Comparison of ENCODE assay signal across 1 cellular context in the genomic region with DNA sequence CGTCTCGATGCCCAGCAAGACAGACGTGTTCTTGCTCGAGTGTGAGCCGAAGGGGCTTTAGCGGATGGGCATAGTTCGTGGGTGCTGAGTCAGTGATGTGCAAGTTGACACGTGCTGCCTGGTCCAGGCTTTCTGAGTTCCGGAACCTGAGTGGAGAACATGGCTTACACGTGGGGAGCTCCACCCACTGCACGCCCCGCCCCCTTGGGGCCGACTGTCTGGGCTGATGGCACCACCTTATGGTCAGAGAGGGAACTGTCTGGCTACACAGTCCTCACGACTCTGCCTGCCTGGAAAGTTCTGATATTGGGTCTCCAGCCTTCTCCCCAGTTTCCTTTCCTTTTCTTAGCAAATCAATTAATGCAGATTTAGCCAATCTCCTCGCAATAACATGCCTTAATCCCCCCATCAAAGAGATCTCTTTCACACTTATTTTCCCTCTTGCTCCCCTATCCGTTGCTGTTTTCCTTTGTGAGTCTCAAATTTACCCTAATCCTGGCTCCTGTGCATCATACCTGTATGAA.
TF ChIP-seq lines count a peak whose summit lies in the region.

No MANE protein-coding gene starts in this region.

TF ChIP-seq in HepG2, 621 proteins besides CTCF, POLR2A, EP300 and RAD21 (continued from another document and continues in another):
- TF ChIP-seq ZFP91 (CRISPR knock-in tag; IDR thresholded peaks at IDR 0.05; ENCODE audit: borderline replicate concordance) (no peak; the same call in 1 of the 2 replicates), ZNF879 (CRISPR knock-in tag; IDR thresholded peaks at IDR 0.05) (no peak), ZFP36L2 (CRISPR knock-in tag; IDR thresholded peaks at IDR 0.05) (no peak), POLR2AphosphoS5 (IDR thresholded peaks at IDR 0.05; ENCODE audit: low read depth, low read length) (no peak; the same call in 1 of the 2 replicates), SCMH1 (CRISPR knock-in tag; IDR thresholded peaks at IDR 0.05; ENCODE audit: borderline replicate concordance) (no peak), KLF9 (CRISPR knock-in tag; IDR thresholded peaks at IDR 0.05; ENCODE audit: low read depth) (0 out of 2 replicates have a peak, but pooled peaks have one; percentile 70), SMAD3 (CRISPR knock-in tag; IDR thresholded peaks at IDR 0.05) (peak; percentile 64; the same call in 1 of the 2 replicates), ZNF616 (CRISPR knock-in tag; IDR thresholded peaks at IDR 0.05; ENCODE audit: low read depth) (no peak), U2AF2 (IDR thresholded peaks at IDR 0.05; ENCODE audit: low read depth, low read length) (no peak), IRF2 (CRISPR knock-in tag; IDR thresholded peaks at IDR 0.05) (peak; percentile 67; the same call in 1 of the 2 replicates), ZBTB21 (CRISPR knock-in tag; IDR thresholded peaks at IDR 0.05) (no peak), SATB2 (CRISPR knock-in tag; IDR thresholded peaks at IDR 0.05) (no peak), MED1 (CRISPR knock-in tag; IDR thresholded peaks at IDR 0.05) (peak; percentile 79), ZNF710 (CRISPR knock-in tag; IDR thresholded peaks at IDR 0.05; ENCODE audit: borderline replicate concordance) (no peak), SMARCE1 (IDR thresholded peaks at IDR 0.05; ENCODE audit: borderline replicate concordance) (no peak), HES4 (CRISPR knock-in tag; IDR thresholded peaks at IDR 0.05; ENCODE audit: borderline replicate concordance) (no peak), ZBTB26 (CRISPR knock-in tag; IDR thresholded peaks at IDR 0.05; ENCODE audit: borderline replicate concordance) (peak; percentile 55; the same call in 1 of the 2 replicates), NR2F1 (CRISPR knock-in tag; IDR thresholded peaks at IDR 0.05) (0 out of 4 replicates have a peak, but pooled peaks of 1 of the 2 experiments have one; percentile 10), PCBP1 (IDR thresholded peaks at IDR 0.05; ENCODE audit: borderline replicate concordance, low read depth, low read length) (no peak), ARNT2 (CRISPR knock-in tag; IDR thresholded peaks at IDR 0.05; ENCODE audit: low read depth) (no peak; the same call in 1 of the 2 replicates), AKAP8 (CRISPR knock-in tag; IDR thresholded peaks at IDR 0.05) (no peak), ZMYM2 (CRISPR knock-in tag; IDR thresholded peaks at IDR 0.05) (no peak), SMC3 (IDR thresholded peaks at IDR 0.05; ENCODE audit: low read length) (peak; percentile 94), ZNF746 (CRISPR knock-in tag; IDR thresholded peaks at IDR 0.05) (no peak), THYN1 (CRISPR knock-in tag; IDR thresholded peaks at IDR 0.05; ENCODE audit: borderline replicate concordance, low read depth) (no peak), BRD4 (CRISPR knock-in tag; IDR thresholded peaks at IDR 0.05) (no peak), RBM22 (optimal IDR thresholded peaks at IDR 0.05; ENCODE audit: low read length) (no peak), KLF13 (CRISPR knock-in tag; IDR thresholded peaks at IDR 0.05) (no peak), ZNF264 (CRISPR knock-in tag; IDR thresholded peaks at IDR 0.05) (no peak), MBD4 (IDR thresholded peaks at IDR 0.05; ENCODE audit: borderline replicate concordance, low read length) (no peak), HOXA9 (CRISPR knock-in tag; IDR thresholded peaks at IDR 0.05; ENCODE audit: borderline replicate concordance) (no peak), DZIP1 (CRISPR knock-in tag; IDR thresholded peaks at IDR 0.05) (no peak), SP4 (CRISPR knock-in tag; IDR thresholded peaks at IDR 0.05) (peak; percentile 83), KDM6A (CRISPR knock-in tag; IDR thresholded peaks at IDR 0.05; ENCODE audit: low read depth) (no peak), ARID2 (CRISPR knock-in tag; IDR thresholded peaks at IDR 0.05; ENCODE audit: borderline replicate concordance) (no peak), ZNF589 (CRISPR knock-in tag; conservative IDR thresholded peaks at IDR 0.05) (no peak), ZSCAN29 (CRISPR knock-in tag; conservative IDR thresholded peaks at IDR 0.05) (0 out of 2 replicates have a peak, but pooled peaks have one; percentile 35), ZBTB39 (CRISPR knock-in tag; IDR thresholded peaks at IDR 0.05) (no peak), ZFP36 (IDR thresholded peaks at IDR 0.05; ENCODE audit: borderline replicate concordance, low read depth, low read length, partially characterized antibody) (no peak), FOXK1 (CRISPR knock-in tag; IDR thresholded peaks at IDR 0.05; ENCODE audit: borderline replicate concordance, low read depth) (peak; percentile 55; the same call in 1 of the 2 replicates)
- TF ChIP-seq, protein P1, sequence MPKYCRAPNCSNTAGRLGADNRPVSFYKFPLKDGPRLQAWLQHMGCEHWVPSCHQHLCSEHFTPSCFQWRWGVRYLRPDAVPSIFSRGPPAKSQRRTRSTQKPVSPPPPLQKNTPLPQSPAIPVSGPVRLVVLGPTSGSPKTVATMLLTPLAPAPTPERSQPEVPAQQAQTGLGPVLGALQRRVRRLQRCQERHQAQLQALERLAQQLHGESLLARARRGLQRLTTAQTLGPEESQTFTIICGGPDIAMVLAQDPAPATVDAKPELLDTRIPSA (CRISPR knock-in tag; IDR thresholded peaks at IDR 0.05; ENCODE audit: borderline replicate concordance) = no peak
- TF ChIP-seq, protein P2, sequence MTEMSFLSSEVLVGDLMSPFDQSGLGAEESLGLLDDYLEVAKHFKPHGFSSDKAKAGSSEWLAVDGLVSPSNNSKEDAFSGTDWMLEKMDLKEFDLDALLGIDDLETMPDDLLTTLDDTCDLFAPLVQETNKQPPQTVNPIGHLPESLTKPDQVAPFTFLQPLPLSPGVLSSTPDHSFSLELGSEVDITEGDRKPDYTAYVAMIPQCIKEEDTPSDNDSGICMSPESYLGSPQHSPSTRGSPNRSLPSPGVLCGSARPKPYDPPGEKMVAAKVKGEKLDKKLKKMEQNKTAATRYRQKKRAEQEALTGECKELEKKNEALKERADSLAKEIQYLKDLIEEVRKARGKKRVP (CRISPR knock-in tag; IDR thresholded peaks at IDR 0.05) = peak in 1 of 2 experiments; percentile 38; a peak in 1 of 4 replicates
- TF ChIP-seq, protein P3, sequence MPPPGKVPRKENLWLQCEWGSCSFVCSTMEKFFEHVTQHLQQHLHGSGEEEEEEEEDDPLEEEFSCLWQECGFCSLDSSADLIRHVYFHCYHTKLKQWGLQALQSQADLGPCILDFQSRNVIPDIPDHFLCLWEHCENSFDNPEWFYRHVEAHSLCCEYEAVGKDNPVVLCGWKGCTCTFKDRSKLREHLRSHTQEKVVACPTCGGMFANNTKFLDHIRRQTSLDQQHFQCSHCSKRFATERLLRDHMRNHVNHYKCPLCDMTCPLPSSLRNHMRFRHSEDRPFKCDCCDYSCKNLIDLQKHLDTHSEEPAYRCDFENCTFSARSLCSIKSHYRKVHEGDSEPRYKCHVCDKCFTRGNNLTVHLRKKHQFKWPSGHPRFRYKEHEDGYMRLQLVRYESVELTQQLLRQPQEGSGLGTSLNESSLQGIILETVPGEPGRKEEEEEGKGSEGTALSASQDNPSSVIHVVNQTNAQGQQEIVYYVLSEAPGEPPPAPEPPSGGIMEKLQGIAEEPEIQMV (CRISPR knock-in tag; IDR thresholded peaks at IDR 0.05; ENCODE audit: low read depth) = peak; percentile 28; the same call in 1 of the 2 replicates
